ENCODE assay signal across 8 cellular contexts in genomic region chr1:63366915-63367217, GRCh38. TPM values are rescaled to one million over a fixed set of nuclear protein-coding genes. Genes with fewer than 3 reads are reported as not detected.
DNase-seq lines count a peak whose midpoint lies in the region; ATAC-seq and TF ChIP-seq lines count a peak whose summit lies in the region.

No MANE protein-coding gene starts in this region.

- CTCF ChIA-PET in activated CD8-positive, alpha-beta memory T cell treated with anti-CD3 and anti-CD28 coated beads, Interleukin-2, amount 10 ng/mL, durations not matched to agents 7 days and 5 days (lab: Charles Lee), result no interaction called here

- H3K9me3 ChIP-seq in testis, result no peaks in the 10 kb centered on the region

- TF ChIP-seq CTCF in testis (IDR thresholded peaks at IDR 0.05), result no peak

- DNase-seq in activated CD8-positive, alpha-beta memory T cell treated with anti-CD3 and anti-CD28 coated beads, Interleukin-2, amount 10 ng/mL, durations not matched to agents 7 days and 5 days, result no peak
- DNase-seq in activated CD8-positive, alpha-beta memory T cell treated with anti-CD3 and anti-CD28 coated beads, Interleukin-2, amount 50 U/mL, for 4 hours, result no peak
- no peak for DNase-seq in activated naive CD8-positive, alpha-beta T cell treated with anti-CD3 and anti-CD28 coated beads for 36 hours
- DNase-seq in left kidney (ENCODE audit: low read depth, low spot score), result peak; percentile 1
- DNase-seq in testis, result no peak
- no peak for DNase-seq in NCI-H510A treated with DMSO at 0.1 percent for 48 hours (lab: John Stamatoyannopoulos, UW)
- no peak for DNase-seq in dermis blood vessel endothelial cell
- DNase-seq in islet precursor cell, result no peak

- no peaks in the 10 kb centered on the region for H3K9me3 Mint-ChIP-seq in activated CD8-positive, alpha-beta memory T cell treated with anti-CD3 and anti-CD28 coated beads, Interleukin-2, amount 10 ng/mL, durations not matched to agents 7 days and 5 days (ENCODE audit: low read depth)
- H3K9me3 Mint-ChIP-seq in activated naive CD8-positive, alpha-beta T cell treated with anti-CD3 and anti-CD28 coated beads for 36 hours, result no peaks in the 10 kb centered on the region

- no peaks in the 10 kb centered on the region for H3K27me3 ChIP-seq in testis

- intact Hi-C loops in testis (cut with DNase I; ENCODE audit: low total_unique reads), result no loop called here

- H3K4me1 Mint-ChIP-seq in activated CD8-positive, alpha-beta memory T cell treated with anti-CD3 and anti-CD28 coated beads, Interleukin-2, amount 10 ng/mL, durations not matched to agents 7 days and 5 days, result peaks cover 26% of the 10 kb centered on the region
- H3K4me1 Mint-ChIP-seq in activated naive CD8-positive, alpha-beta T cell treated with anti-CD3 and anti-CD28 coated beads for 36 hours, result peaks cover 20% of the 10 kb centered on the region

- 64 to 65% methylated on average over 7 of the region's 7 CpGs for WGBS in testis, 2 donors

- peaks cover 9% of the 10 kb centered on the region for H3K4me1 ChIP-seq in testis

- H3K4me3 Mint-ChIP-seq in activated CD8-positive, alpha-beta memory T cell treated with anti-CD3 and anti-CD28 coated beads, Interleukin-2, amount 10 ng/mL, durations not matched to agents 7 days and 5 days, result peak overlapping the region; percentile 98
- H3K4me3 Mint-ChIP-seq in activated naive CD8-positive, alpha-beta T cell treated with anti-CD3 and anti-CD28 coated beads for 36 hours, result peak overlapping the region; percentile 77

- H3K36me3 ChIP-seq in testis (ENCODE audit: low read depth, missing control alignments), result no peaks in the 10 kb centered on the region

- H3K4me3 ChIP-seq in testis, result peak overlapping the region; percentile 83 to 87

- no peak for ATAC-seq in activated CD8-positive, alpha-beta memory T cell treated with anti-CD3 and anti-CD28 coated beads, Interleukin-2, amount 10 ng/mL, durations not matched to agents 7 days and 5 days

- peaks cover 8% of the 10 kb centered on the region for H3K27me3 Mint-ChIP-seq in activated CD8-positive, alpha-beta memory T cell treated with anti-CD3 and anti-CD28 coated beads, Interleukin-2, amount 10 ng/mL, durations not matched to agents 7 days and 5 days
- H3K27me3 Mint-ChIP-seq in activated naive CD8-positive, alpha-beta T cell treated with anti-CD3 and anti-CD28 coated beads for 36 hours, result peaks cover 3% of the 10 kb centered on the region

- H3K27ac ChIP-seq in testis, result peak overlapping the region; percentile 60 to 64

- no peak for TF ChIP-seq POLR2A in testis (IDR thresholded peaks at IDR 0.05)

- peak overlapping the region; percentile 50 for H3K27ac Mint-ChIP-seq in activated CD8-positive, alpha-beta memory T cell treated with anti-CD3 and anti-CD28 coated beads, Interleukin-2, amount 10 ng/mL, durations not matched to agents 7 days and 5 days
- H3K27ac Mint-ChIP-seq in activated naive CD8-positive, alpha-beta T cell treated with anti-CD3 and anti-CD28 coated beads for 36 hours, result peak overlapping the region; percentile 70

- H3K36me3 Mint-ChIP-seq in activated CD8-positive, alpha-beta memory T cell treated with anti-CD3 and anti-CD28 coated beads, Interleukin-2, amount 10 ng/mL, durations not matched to agents 7 days and 5 days, result peaks cover 14% of the 10 kb centered on the region
- H3K36me3 Mint-ChIP-seq in activated naive CD8-positive, alpha-beta T cell treated with anti-CD3 and anti-CD28 coated beads for 36 hours, result peaks cover 10% of the 10 kb centered on the region

RNA-seq across cellular contexts. Expression of gene ALG6, which starts 0.6 kb away (rescaled TPM):
- 10 to 100 TPM; 23.0 to 24.0 TPM for total RNA-seq in activated CD8-positive, alpha-beta memory T cell treated with anti-CD3 and anti-CD28 coated beads, Interleukin-2, amount 10 ng/mL, durations not matched to agents 7 days and 5 days
- total RNA-seq in activated naive CD8-positive, alpha-beta T cell treated with anti-CD3 and anti-CD28 coated beads for 36 hours, result 10 to 100 TPM; 17.4 to 17.8 TPM
- total RNA-seq in testis (1 to 10 TPM; 9.9 to 10.0 TPM), dermis blood vessel endothelial cell (13.8 and 20.8 TPM in 2 replicates)
- 7.8 TPM for polyA plus RNA-seq in testis (ENCODE audit: insufficient read depth, low read depth, low replicate concordance)

RNA-seq across cellular contexts. Expression of gene FOXD3, which starts 44.5 kb away (rescaled TPM):
- total RNA-seq in activated CD8-positive, alpha-beta memory T cell treated with anti-CD3 and anti-CD28 coated beads, Interleukin-2, amount 10 ng/mL, durations not matched to agents 7 days and 5 days, result not detected
- not detected for total RNA-seq in activated naive CD8-positive, alpha-beta T cell treated with anti-CD3 and anti-CD28 coated beads for 36 hours
- total RNA-seq in testis (1 to 10 TPM in 1 of 2 donors, under 1 TPM in 1; 0.37 to 3.5 TPM), dermis blood vessel endothelial cell (not detected in 2 replicates)
- 0.69 TPM for polyA plus RNA-seq in testis (ENCODE audit: insufficient read depth, low read depth, low replicate concordance)
